Comparison of ENCODE assay signal across 14 cellular contexts in genomic region chr10:53406532-53406931, GRCh38.
DNase-seq lines count a peak whose midpoint lies in the region; ATAC-seq and TF ChIP-seq lines count a peak whose summit lies in the region.
"Had no signal": no experiment of that assay in that cellular context is flagged by ENCODE, and none has a peak within 500 bp of the region (broad histone marks: within the 10 kb centered on the region; RNA-seq: fewer than 3 reads in every experiment).

No MANE protein-coding gene starts in this region.

- H3K36me3 ChIP-seq in brain microvascular endothelial cell (replicated peaks), result no peaks in the 10 kb centered on the region
- no peaks in the 10 kb centered on the region for H3K36me3 ChIP-seq in mesenchymal stem cell (ENCODE audit: control insufficient read depth in 1 of 2, insufficient read depth in 2 of 2, low read depth in 1 of 2, low read length in 2 of 2)
- H3K36me3 ChIP-seq: BLaER1 treated with 17β-estradiol and CSF1 and Interleukin-3, amounts not matched to agents 10 nM and 100 nM had no signal

- no peak overlapping the region for H3K14ac ChIP-seq in mesenchymal stem cell (ENCODE audit: low read length in 2 of 2)

- no peak for TF ChIP-seq CTCF in brain microvascular endothelial cell (IDR thresholded peaks at IDR 0.05; ENCODE audit: low read depth, low read length, missing control alignments)

- in situ Hi-C loops in brain microvascular endothelial cell (cut with HindIII; ENCODE audit: low pct_ligation_motif_present, low sequenced_read_pairs), result no loop called here

- H3K18ac ChIP-seq in mesenchymal stem cell (ENCODE audit: low read depth in 1 of 2, low read length in 2 of 2), result no peak overlapping the region

- H3K36me3 Mint-ChIP-seq in activated T-helper 1 cell treated with anti-CD3 and anti-CD28 coated beads, Interleukin-12 subunit alpha, Interleukin-12 subunit beta, Interleukin-2, Interleukin-4 antibody, amounts not matched to agents 30 ng/mL and 10 ng/mL and 1 ng/mL, durations not matched to agents 14 hours and 24 hours and 36 hours (ENCODE audit: low read depth), result no peaks in the 10 kb centered on the region
- H3K36me3 Mint-ChIP-seq: CD4-positive, CD25-positive, alpha-beta regulatory T cell had no signal

- H4K8ac ChIP-seq in mesenchymal stem cell (ENCODE audit: low read length), result no peak overlapping the region

- H3K27me3 ChIP-seq in brain microvascular endothelial cell (replicated peaks) (no peaks in the 10 kb centered on the region), mesenchymal stem cell (ENCODE audit: control insufficient read depth in 1 of 2, insufficient read depth in 1 of 2, low read length in 2 of 2) (no peaks in the 10 kb centered on the region)
- H3K27me3 ChIP-seq: BLaER1 treated with 17β-estradiol and CSF1 and Interleukin-3, amounts not matched to agents 10 nM and 100 nM had no signal

- H2BK15ac ChIP-seq in mesenchymal stem cell (ENCODE audit: low read depth, poor library complexity, severe bottlenecking), result no peak overlapping the region

- no peaks in the 10 kb centered on the region for H3K79me1 ChIP-seq in mesenchymal stem cell (replicated peaks; ENCODE audit: low read length, poor library complexity, severe bottlenecking)

- no peaks in the 10 kb centered on the region for H3K9me3 ChIP-seq in mesenchymal stem cell (ENCODE audit: control insufficient read depth, low read length)
- H3K9me3 ChIP-seq: BLaER1 treated with 17β-estradiol and CSF1 and Interleukin-3, amounts not matched to agents 10 nM and 100 nM had no signal

- no peak overlapping the region for H3K4me3 ChIP-seq in brain microvascular endothelial cell (ENCODE audit: low read depth, low read length)
- no peak overlapping the region for H3K4me3 ChIP-seq in mesenchymal stem cell (ENCODE audit: insufficient read depth in 1 of 2, low read depth in 1 of 2, low read length in 2 of 2)
- H3K4me3 ChIP-seq: BLaER1 treated with 17β-estradiol and CSF1 and Interleukin-3, amounts not matched to agents 10 nM and 100 nM had no signal

- H3K27me3 Mint-ChIP-seq in activated T-helper 1 cell treated with anti-CD3 and anti-CD28 coated beads, Interleukin-12 subunit alpha, Interleukin-12 subunit beta, Interleukin-2, Interleukin-4 antibody, amounts not matched to agents 30 ng/mL and 10 ng/mL and 1 ng/mL, durations not matched to agents 14 hours and 24 hours and 36 hours (ENCODE audit: insufficient read depth), result no peaks in the 10 kb centered on the region
- H3K27me3 Mint-ChIP-seq: CD4-positive, CD25-positive, alpha-beta regulatory T cell had no signal

- no peak overlapping the region for H2AFZ ChIP-seq in mesenchymal stem cell (ENCODE audit: low read depth, low read length)

- no peak overlapping the region for H2BK5ac ChIP-seq in mesenchymal stem cell (ENCODE audit: low read depth, low read length, poor library complexity, severe bottlenecking)

- H2AK5ac ChIP-seq in mesenchymal stem cell (ENCODE audit: low read length, severe bottlenecking), result no peak overlapping the region

- no peak overlapping the region for H2BK120ac ChIP-seq in mesenchymal stem cell (ENCODE audit: low read depth, low read length)

- H3K23ac ChIP-seq in mesenchymal stem cell (ENCODE audit: low read length in 2 of 2), result no peak overlapping the region

- no peak for ATAC-seq in HG02642 (IDR thresholded peaks at IDR 0.05; ENCODE audit: poor library complexity, unreplicated experiment)
- ATAC-seq in HG03342 (IDR thresholded peaks at IDR 0.05; ENCODE audit: unreplicated experiment), result no peak
- no peak for ATAC-seq in GM19395 (IDR thresholded peaks at IDR 0.05; ENCODE audit: unreplicated experiment)

- H3K4me3 Mint-ChIP-seq in activated T-helper 1 cell treated with anti-CD3 and anti-CD28 coated beads, Interleukin-12 subunit alpha, Interleukin-12 subunit beta, Interleukin-2, Interleukin-4 antibody, amounts not matched to agents 30 ng/mL and 10 ng/mL and 1 ng/mL, durations not matched to agents 14 hours and 24 hours and 36 hours, result no peak overlapping the region
- H3K4me3 Mint-ChIP-seq: CD4-positive, CD25-positive, alpha-beta regulatory T cell had no signal

- no peak overlapping the region for H2BK12ac ChIP-seq in mesenchymal stem cell (ENCODE audit: low read length in 2 of 2)

- DNase-seq in HT1080 (ENCODE audit: low read depth), result peak; percentile 7
- peak; percentile 10 for DNase-seq in brain microvascular endothelial cell
- peak; percentile 3 for DNase-seq in mesenchymal stem cell
- DNase-seq in activated T-helper 1 cell treated with anti-CD3 and anti-CD28 coated beads, Interleukin-12 subunit alpha, Interleukin-12 subunit beta, Interleukin-2, Interleukin-4 antibody, amounts not matched to agents 30 ng/mL and 10 ng/mL and 1 ng/mL, durations not matched to agents 14 hours and 24 hours and 36 hours (ENCODE audit: low spot score), result no peak
- DNase-seq: ACHN; Calu3; CD4-positive, CD25-positive, alpha-beta regulatory T cell; DMS 273 treated with DMSO at 0.1 percent for 48 hours; H7; KBM-7 had no signal

- H3K4me1 Mint-ChIP-seq in activated T-helper 1 cell treated with anti-CD3 and anti-CD28 coated beads, Interleukin-12 subunit alpha, Interleukin-12 subunit beta, Interleukin-2, Interleukin-4 antibody, amounts not matched to agents 30 ng/mL and 10 ng/mL and 1 ng/mL, durations not matched to agents 14 hours and 24 hours and 36 hours (ENCODE audit: low read depth), result no peaks in the 10 kb centered on the region
- H3K4me1 Mint-ChIP-seq: CD4-positive, CD25-positive, alpha-beta regulatory T cell had no signal

- H3K9ac ChIP-seq in mesenchymal stem cell (ENCODE audit: low read length), result no peak overlapping the region
- H3K9ac ChIP-seq: BLaER1 treated with 17β-estradiol and CSF1 and Interleukin-3, amounts not matched to agents 10 nM and 100 nM had no signal

- H3K4me1 ChIP-seq in mesenchymal stem cell (ENCODE audit: control insufficient read depth, insufficient read depth, low read depth, low read length), result peaks cover 8% of the 10 kb centered on the region

- no peak overlapping the region for H4K91ac ChIP-seq in mesenchymal stem cell (ENCODE audit: low read length)

- H3K9me3 Mint-ChIP-seq in activated T-helper 1 cell treated with anti-CD3 and anti-CD28 coated beads, Interleukin-12 subunit alpha, Interleukin-12 subunit beta, Interleukin-2, Interleukin-4 antibody, amounts not matched to agents 30 ng/mL and 10 ng/mL and 1 ng/mL, durations not matched to agents 14 hours and 24 hours and 36 hours, result peaks cover 4% of the 10 kb centered on the region

- intact Hi-C loops in activated T-helper 1 cell treated with anti-CD3 and anti-CD28 coated beads, Interleukin-12 subunit alpha, Interleukin-12 subunit beta, Interleukin-2, Interleukin-4 antibody, amounts not matched to agents 30 ng/mL and 10 ng/mL and 1 ng/mL, durations not matched to agents 14 hours and 24 hours and 36 hours (cut with micrococcal nuclease), result no loop called here

- H3K27ac ChIP-seq in brain microvascular endothelial cell, result no peak overlapping the region
- no peak overlapping the region for H3K27ac ChIP-seq in mesenchymal stem cell (ENCODE audit: low read length, poor library complexity, severe bottlenecking)
- H3K27ac ChIP-seq: BLaER1 treated with 17β-estradiol and CSF1 and Interleukin-3, amounts not matched to agents 10 nM and 100 nM had no signal

- 91% methylated on average over 3 of the region's 3 CpGs for WGBS in mesenchymal stem cell

- H3K4me2 ChIP-seq in mesenchymal stem cell (ENCODE audit: low read length, poor library complexity, severe bottlenecking), result no peak overlapping the region
- H3K4me2 ChIP-seq: BLaER1 treated with 17β-estradiol and CSF1 and Interleukin-3, amounts not matched to agents 10 nM and 100 nM had no signal

- H3K27ac Mint-ChIP-seq in activated T-helper 1 cell treated with anti-CD3 and anti-CD28 coated beads, Interleukin-12 subunit alpha, Interleukin-12 subunit beta, Interleukin-2, Interleukin-4 antibody, amounts not matched to agents 30 ng/mL and 10 ng/mL and 1 ng/mL, durations not matched to agents 14 hours and 24 hours and 36 hours, result no peak overlapping the region
- H3K27ac Mint-ChIP-seq: CD4-positive, CD25-positive, alpha-beta regulatory T cell had no signal

- H3K4ac ChIP-seq in mesenchymal stem cell (ENCODE audit: low read depth in 1 of 2, low read length in 2 of 2), result no peak overlapping the region
